ENCODE assay signal across 9 cellular contexts in the genomic region with DNA sequence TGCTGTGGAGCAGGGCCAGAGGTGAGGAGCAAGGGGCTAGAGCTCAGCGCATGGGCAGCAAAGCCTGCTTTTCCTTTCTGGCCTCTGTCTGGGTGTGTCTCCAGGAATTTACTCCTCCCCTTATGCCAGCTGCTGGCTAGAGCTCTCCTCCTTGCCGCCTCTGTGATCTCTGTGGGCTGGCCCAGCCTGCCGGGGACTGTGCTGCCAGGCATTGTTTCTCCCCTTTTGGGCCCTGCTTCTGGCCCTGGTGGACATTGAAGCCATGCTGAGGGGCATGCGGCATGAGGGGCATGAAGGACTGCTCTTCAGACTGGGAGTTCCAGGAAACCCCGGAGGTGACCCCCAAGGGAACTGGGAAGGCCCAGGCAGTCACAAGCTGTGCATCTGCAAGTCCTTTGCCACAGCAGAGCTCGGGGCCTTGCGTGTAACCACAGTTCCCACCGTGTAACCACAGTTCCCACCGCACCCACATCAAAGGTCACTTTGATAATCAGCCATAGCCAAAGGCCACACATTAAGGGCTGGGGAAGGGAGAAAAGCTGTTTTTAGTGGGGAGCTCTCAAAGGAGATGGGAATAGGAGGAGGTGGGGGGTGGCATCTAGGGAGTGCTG.
DNase-seq lines count a peak whose midpoint lies in the region; ATAC-seq and TF ChIP-seq lines count a peak whose summit lies in the region.
"Had no signal": no experiment of that assay in that cellular context is flagged by ENCODE, and none has a peak within 500 bp of the region (broad histone marks: within the 10 kb centered on the region; RNA-seq: fewer than 3 reads in every experiment).

No MANE protein-coding gene starts in this region.

- H3K9me3 Mint-ChIP-seq in immature natural killer cell, result no peaks in the 10 kb centered on the region
- H3K9me3 Mint-ChIP-seq: T-helper 1 cell treated with Interleukin-12 subunit alpha and Interleukin-12 subunit beta and Interleukin-4 antibody, amounts not matched to agents 30 μg/mL and 1 μg/mL, for 36 hours had no signal

- peak overlapping the region; percentile 71 for H2BK5ac ChIP-seq in mesendoderm (ENCODE audit: low read length)

- H3K4me1 ChIP-seq in mesendoderm (ENCODE audit: control insufficient read depth, low read depth, low read length) (peaks cover 51% of the 10 kb centered on the region), urinary bladder (ENCODE audit: insufficient read depth) (no peaks in the 10 kb centered on the region)

- peak overlapping the region; percentile 91 for H2AK5ac ChIP-seq in mesendoderm (ENCODE audit: low read length)

- no peak overlapping the region for H3K27ac ChIP-seq in mesendoderm (ENCODE audit: low read depth, low read length)
- H3K27ac ChIP-seq in urinary bladder (ENCODE audit: low read depth), result peak overlapping the region; percentile 77

- no peaks in the 10 kb centered on the region for H3K79me1 ChIP-seq in mesendoderm (ENCODE audit: low read length)

- H3K4me3 Mint-ChIP-seq in immature natural killer cell, result no peak overlapping the region
- H3K4me3 Mint-ChIP-seq: T-helper 1 cell treated with Interleukin-12 subunit alpha and Interleukin-12 subunit beta and Interleukin-4 antibody, amounts not matched to agents 30 μg/mL and 1 μg/mL, for 36 hours had no signal

- no peak overlapping the region for H3K4me3 ChIP-seq in astrocyte of the cerebellum (ENCODE audit: low read depth, low read length)
- H3K4me3 ChIP-seq in mesendoderm (ENCODE audit: low read length), result no peak overlapping the region
- H3K4me3 ChIP-seq in urinary bladder (ENCODE audit: low read depth, low read length), result no peak overlapping the region

- H3K9ac ChIP-seq in mesendoderm (ENCODE audit: low read length), result peak overlapping the region; percentile 20

- H4K5ac ChIP-seq in mesendoderm (ENCODE audit: low read length), result no peak overlapping the region

- TF ChIP-seq EP300 in Ishikawa (IDR thresholded peaks at IDR 0.05; ENCODE audit: borderline replicate concordance), result no peak

- H3K27me3 ChIP-seq in mesendoderm (ENCODE audit: insufficient read depth, low read length, poor library complexity), result no peaks in the 10 kb centered on the region

- peaks cover 0 to 12% (median 3%) of the 10 kb centered on the region in 3 donors for H3K36me3 Mint-ChIP-seq in immature natural killer cell

- H3K27ac Mint-ChIP-seq in immature natural killer cell, result no peak overlapping the region
- H3K27ac Mint-ChIP-seq: T-helper 1 cell treated with Interleukin-12 subunit alpha and Interleukin-12 subunit beta and Interleukin-4 antibody, amounts not matched to agents 30 μg/mL and 1 μg/mL, for 36 hours had no signal

- H3K4me1 Mint-ChIP-seq in immature natural killer cell, result peaks cover 20 to 39% of the 10 kb centered on the region in 2 donors

- no peak overlapping the region for H2BK15ac ChIP-seq in mesendoderm (replicated peaks; ENCODE audit: low read depth)

- H3K36me3 ChIP-seq in mesendoderm (ENCODE audit: control insufficient read depth, insufficient read depth, low read length) (no peaks in the 10 kb centered on the region), urinary bladder (ENCODE audit: insufficient read depth) (no peaks in the 10 kb centered on the region)

- peak overlapping the region; percentile 18 for H2BK120ac ChIP-seq in mesendoderm (ENCODE audit: low read depth, low read length)

- H3K18ac ChIP-seq in mesendoderm (ENCODE audit: low read length), result peak overlapping the region; percentile 88

- peaks cover 0 to 11% (median 5%) of the 10 kb centered on the region in 3 donors for H3K27me3 Mint-ChIP-seq in immature natural killer cell (ENCODE audit: low read depth in 3 of 3)

- H3K23ac ChIP-seq in mesendoderm (ENCODE audit: low read length), result no peak overlapping the region

- no peak for TF ChIP-seq CTCF in astrocyte of the cerebellum (IDR thresholded peaks at IDR 0.05; ENCODE audit: low read depth, low read length, missing control alignments)

- DNase-seq in A172 (ENCODE audit: low spot score) (peak; percentile 14), astrocyte of the cerebellum (ENCODE audit: low read depth) (peak; percentile 26), mesendoderm (peak; percentile 56), immature natural killer cell (no peak)

- H3K79me2 ChIP-seq in mesendoderm (ENCODE audit: control insufficient read depth, insufficient read depth, low read length), result no peaks in the 10 kb centered on the region

- no peak overlapping the region for H4K8ac ChIP-seq in mesendoderm (ENCODE audit: low read depth, low read length)

- in situ Hi-C loops in astrocyte of the cerebellum (cut with HindIII; ENCODE audit: low sequenced_read_pairs), result no loop called here

- H3K56ac ChIP-seq in mesendoderm (ENCODE audit: low read length), result peak overlapping the region; percentile 78

- peak overlapping the region; percentile 76 for H3K4ac ChIP-seq in mesendoderm (ENCODE audit: low read depth, low read length)

- TF ChIP-seq RAD21 in Ishikawa (IDR thresholded peaks at IDR 0.05; ENCODE audit: low read depth), result no peak

- no CpG with 5 or more reads among the region's 9 CpGs for WGBS in mesendoderm (ENCODE audit: extremely low coverage, insufficient coverage, low lambda C conversion rate)
- WGBS in urinary bladder, result 58% methylated on average over 9 of the region's 9 CpGs

- H3K4me2 ChIP-seq in mesendoderm (ENCODE audit: low read length), result no peak overlapping the region

- ATAC-seq in HG03457 (IDR thresholded peaks at IDR 0.05; ENCODE audit: unreplicated experiment) (no peak), HG03565 (IDR thresholded peaks at IDR 0.05; ENCODE audit: unreplicated experiment) (no peak)

TF ChIP-seq in Ishikawa, 13 proteins besides CTCF, POLR2A, EP300 and RAD21:
- TF ChIP-seq TEAD4 (IDR thresholded peaks at IDR 0.05), result peak; percentile 52; the same call in 1 of the 2 replicates
- TF ChIP-seq, protein P1, sequence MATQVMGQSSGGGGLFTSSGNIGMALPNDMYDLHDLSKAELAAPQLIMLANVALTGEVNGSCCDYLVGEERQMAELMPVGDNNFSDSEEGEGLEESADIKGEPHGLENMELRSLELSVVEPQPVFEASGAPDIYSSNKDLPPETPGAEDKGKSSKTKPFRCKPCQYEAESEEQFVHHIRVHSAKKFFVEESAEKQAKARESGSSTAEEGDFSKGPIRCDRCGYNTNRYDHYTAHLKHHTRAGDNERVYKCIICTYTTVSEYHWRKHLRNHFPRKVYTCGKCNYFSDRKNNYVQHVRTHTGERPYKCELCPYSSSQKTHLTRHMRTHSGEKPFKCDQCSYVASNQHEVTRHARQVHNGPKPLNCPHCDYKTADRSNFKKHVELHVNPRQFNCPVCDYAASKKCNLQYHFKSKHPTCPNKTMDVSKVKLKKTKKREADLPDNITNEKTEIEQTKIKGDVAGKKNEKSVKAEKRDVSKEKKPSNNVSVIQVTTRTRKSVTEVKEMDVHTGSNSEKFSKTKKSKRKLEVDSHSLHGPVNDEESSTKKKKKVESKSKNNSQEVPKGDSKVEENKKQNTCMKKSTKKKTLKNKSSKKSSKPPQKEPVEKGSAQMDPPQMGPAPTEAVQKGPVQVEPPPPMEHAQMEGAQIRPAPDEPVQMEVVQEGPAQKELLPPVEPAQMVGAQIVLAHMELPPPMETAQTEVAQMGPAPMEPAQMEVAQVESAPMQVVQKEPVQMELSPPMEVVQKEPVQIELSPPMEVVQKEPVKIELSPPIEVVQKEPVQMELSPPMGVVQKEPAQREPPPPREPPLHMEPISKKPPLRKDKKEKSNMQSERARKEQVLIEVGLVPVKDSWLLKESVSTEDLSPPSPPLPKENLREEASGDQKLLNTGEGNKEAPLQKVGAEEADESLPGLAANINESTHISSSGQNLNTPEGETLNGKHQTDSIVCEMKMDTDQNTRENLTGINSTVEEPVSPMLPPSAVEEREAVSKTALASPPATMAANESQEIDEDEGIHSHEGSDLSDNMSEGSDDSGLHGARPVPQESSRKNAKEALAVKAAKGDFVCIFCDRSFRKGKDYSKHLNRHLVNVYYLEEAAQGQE (IDR thresholded peaks at IDR 0.05; ENCODE audit: low read depth), result no peak

Comparison
In these comparisons a context has a peak if more than half of its experiments do, and no peak if none do; other contexts are left out.
1. DNase-seq: peak in A172 (single experiment), astrocyte of the cerebellum (single experiment) and mesendoderm (single experiment); none in immature natural killer cell (0 of 3).